ENCODE assay signal across 22 cellular contexts in the genomic region with DNA sequence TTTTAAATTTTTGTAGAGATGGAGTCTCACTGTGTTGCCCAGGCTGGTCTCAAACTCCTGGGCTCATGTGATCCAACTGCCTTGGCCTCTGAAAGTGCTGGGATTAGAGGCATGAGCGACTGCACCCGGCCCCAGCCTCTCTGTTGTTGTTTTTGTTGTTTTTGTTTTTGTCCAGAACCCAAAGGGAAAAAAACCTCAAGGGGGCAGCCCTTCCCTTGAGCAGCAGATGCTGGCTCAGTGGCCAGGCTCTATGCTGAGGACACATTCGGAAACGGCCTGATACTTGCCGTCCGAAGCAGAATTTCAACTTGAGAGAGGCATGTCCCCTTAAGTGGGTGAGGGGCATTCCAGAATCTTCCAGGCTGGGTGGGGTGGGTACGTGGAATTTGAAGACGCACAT.
"Had no signal": no experiment of that assay in that cellular context is flagged by ENCODE, and none has a peak within 500 bp of the region (broad histone marks: within the 10 kb centered on the region; RNA-seq: fewer than 3 reads in every experiment).

No MANE protein-coding gene starts in this region.

- H3K27me3 Mint-ChIP-seq: activated CD4-positive, alpha-beta T cell treated with anti-CD3 and anti-CD28 coated beads, Interleukin-2, amount 10 ng/mL, durations not matched to agents 24 days and 14 days; activated CD8-positive, alpha-beta memory T cell treated with anti-CD3 and anti-CD28 coated beads, Interleukin-2, amount 10 ng/mL, durations not matched to agents 7 days and 5 days; activated CD8-positive, alpha-beta T cell treated with anti-CD3 and anti-CD28 coated beads for 36 hours; activated naive CD4-positive, alpha-beta T cell treated with anti-CD3 and anti-CD28 coated beads, Interleukin-2, amount 50 U/mL, for 24 hours; memory B cell; naive B cell had no signal

- DNase-seq: activated CD4-positive, alpha-beta T cell treated with anti-CD3 and anti-CD28 coated beads, Interleukin-2, amount 10 ng/mL, durations not matched to agents 24 days and 14 days; activated CD8-positive, alpha-beta memory T cell treated with anti-CD3 and anti-CD28 coated beads, Interleukin-2, amount 10 ng/mL, durations not matched to agents 7 days and 5 days; activated CD8-positive, alpha-beta T cell treated with anti-CD3 and anti-CD28 coated beads for 36 hours; activated gamma-delta T cell treated with Interleukin-2 at 50 U/mL for 16 hours; activated T-cell treated with anti-CD3 and anti-CD28 coated beads for 4 hours; body of pancreas; dermis blood vessel endothelial cell; effector CD8-positive, alpha-beta T cell; hippocampal formation; left ventricle myocardium superior; mucosa of descending colon; naive B cell; stimulated activated CD4-positive, alpha-beta T cell treated with anti-CD3 and anti-CD28 coated beads, Interleukin-4, amount 100 ng/mL, for 24 hours; stimulated activated naive CD4-positive, alpha-beta T cell treated with Interleukin-2 at 50 U/mL for 16 hours; upper lobe of right lung had no signal

- H3K4me3 Mint-ChIP-seq: activated CD4-positive, alpha-beta T cell treated with anti-CD3 and anti-CD28 coated beads, Interleukin-2, amount 10 ng/mL, durations not matched to agents 24 days and 14 days; activated CD8-positive, alpha-beta memory T cell treated with anti-CD3 and anti-CD28 coated beads, Interleukin-2, amount 10 ng/mL, durations not matched to agents 7 days and 5 days; activated CD8-positive, alpha-beta T cell treated with anti-CD3 and anti-CD28 coated beads for 36 hours; activated naive CD4-positive, alpha-beta T cell treated with anti-CD3 and anti-CD28 coated beads, Interleukin-2, amount 50 U/mL, for 24 hours; memory B cell; naive B cell; T-helper 2 cell treated with Interferon-gamma antibody and Interleukin-4, amounts not matched to agents 5 μg/mL and 100 μg/mL, for 36 hours had no signal

- H3K36me3 ChIP-seq: prostate gland had no signal

- H3K27ac Mint-ChIP-seq: activated CD4-positive, alpha-beta T cell treated with anti-CD3 and anti-CD28 coated beads, Interleukin-2, amount 10 ng/mL, durations not matched to agents 24 days and 14 days; activated CD8-positive, alpha-beta memory T cell treated with anti-CD3 and anti-CD28 coated beads, Interleukin-2, amount 10 ng/mL, durations not matched to agents 7 days and 5 days; activated CD8-positive, alpha-beta T cell treated with anti-CD3 and anti-CD28 coated beads for 36 hours; activated naive CD4-positive, alpha-beta T cell treated with anti-CD3 and anti-CD28 coated beads, Interleukin-2, amount 50 U/mL, for 24 hours; T-helper 2 cell treated with Interferon-gamma antibody and Interleukin-4, amounts not matched to agents 5 μg/mL and 100 μg/mL, for 36 hours had no signal

- H3K27me3 ChIP-seq: body of pancreas, upper lobe of right lung had no signal

- H3K4me1 Mint-ChIP-seq: activated CD4-positive, alpha-beta T cell treated with anti-CD3 and anti-CD28 coated beads, Interleukin-2, amount 10 ng/mL, durations not matched to agents 24 days and 14 days; activated naive CD4-positive, alpha-beta T cell treated with anti-CD3 and anti-CD28 coated beads, Interleukin-2, amount 50 U/mL, for 24 hours; memory B cell had no signal

- H3K27ac ChIP-seq: body of pancreas, prostate gland, upper lobe of right lung, VCaP had no signal

- H3K9me3 Mint-ChIP-seq: activated CD4-positive, alpha-beta T cell treated with anti-CD3 and anti-CD28 coated beads, Interleukin-2, amount 10 ng/mL, durations not matched to agents 24 days and 14 days; activated CD8-positive, alpha-beta T cell treated with anti-CD3 and anti-CD28 coated beads for 36 hours; activated naive CD4-positive, alpha-beta T cell treated with anti-CD3 and anti-CD28 coated beads, Interleukin-2, amount 50 U/mL, for 24 hours; memory B cell; naive B cell; T-helper 2 cell treated with Interferon-gamma antibody and Interleukin-4, amounts not matched to agents 5 μg/mL and 100 μg/mL, for 36 hours had no signal

- H3K4me3 ChIP-seq: body of pancreas, mucosa of descending colon, prostate gland, upper lobe of right lung had no signal

- ATAC-seq: activated CD4-positive, CD25-positive, alpha-beta regulatory T cell treated with anti-CD3 and anti-CD28 coated beads, Interleukin-2, amount 50 U/mL, for 24 hours; activated CD8-positive, alpha-beta memory T cell treated with anti-CD3 and anti-CD28 coated beads, Interleukin-2, amount 10 ng/mL, durations not matched to agents 7 days and 5 days; activated CD8-positive, alpha-beta T cell treated with anti-CD3 and anti-CD28 coated beads for 36 hours; body of pancreas; esophagus mucosa; left ventricle myocardium superior; mucosa of descending colon; upper lobe of right lung had no signal

- H3K9me3 ChIP-seq: body of pancreas, mucosa of descending colon, prostate gland, upper lobe of right lung had no signal

- H3K4me1 ChIP-seq: prostate gland, upper lobe of right lung had no signal
